12 cellular contexts compared by ENCODE assay signal in the genomic region with DNA sequence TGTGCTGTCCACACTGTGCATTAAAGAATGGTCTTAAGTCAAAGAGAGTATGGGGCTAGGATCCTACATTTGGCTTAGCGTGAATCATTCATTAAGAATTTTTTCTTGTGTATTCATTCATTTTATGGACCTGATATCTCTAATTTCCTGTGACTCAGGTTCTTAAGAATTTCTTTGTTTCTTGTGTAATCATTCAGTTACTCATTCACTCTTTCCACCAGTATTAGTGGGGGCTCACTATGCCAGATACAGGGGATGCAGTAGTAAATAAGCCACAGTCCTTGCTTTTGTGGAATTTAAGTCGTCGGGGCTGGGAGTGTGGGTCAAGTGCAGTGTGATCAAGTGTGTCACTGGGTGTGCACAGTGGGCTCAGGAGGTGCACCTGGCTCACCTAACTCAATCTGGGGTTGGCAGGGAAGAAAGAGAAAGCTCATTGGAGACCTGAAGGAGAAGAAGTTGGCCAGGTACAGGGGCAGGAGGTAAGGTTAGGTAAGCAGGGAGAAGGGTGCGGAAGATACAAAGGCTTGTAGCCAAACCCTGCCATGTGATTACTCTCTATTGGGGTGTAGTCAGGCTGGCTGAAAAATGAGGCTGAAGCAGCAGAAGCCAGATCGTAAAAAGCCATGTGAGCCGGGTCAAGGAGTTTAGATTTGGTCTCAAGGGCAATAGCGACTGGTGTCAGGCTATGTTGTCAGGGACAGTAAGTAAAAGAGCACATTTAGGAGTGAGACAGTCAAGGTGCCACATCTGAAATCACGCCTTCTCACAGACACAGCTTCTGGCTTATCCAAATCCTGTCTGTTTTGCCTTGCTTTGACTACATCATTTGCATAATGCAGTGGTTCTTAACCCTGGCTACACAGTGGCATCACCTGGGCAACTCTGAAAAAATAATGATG.
A peak's percentile ranks its signal among the peaks of the same experiment; 100 is the strongest.
DNase-seq lines count a peak whose midpoint lies in the region; ATAC-seq, FAIRE-seq and TF ChIP-seq lines count a peak whose summit lies in the region.
"Had no signal": no experiment of that assay in that cellular context is flagged by ENCODE, and none has a peak within 500 bp of the region (broad histone marks: within the 10 kb centered on the region; RNA-seq: fewer than 3 reads in every experiment).

No MANE protein-coding gene starts in this region.

- CTCF ChIA-PET in A549 (lab: Yijun Ruan, JAX), result interaction anchor here (0.7 to 1.8 kb wide), 4 partner anchors 9 to 76 kb away, joined by 3 to 7 read pairs (median 4); no protein-coding TSS in a partner anchor

- DNase-seq in A549 (ENCODE audit: low read depth in 1 of 2, low spot score in 1 of 2), result peak; percentile 68 to 95
- DNase-seq in HFF-Myc (ENCODE audit: extremely low read depth, low read depth), result peak; percentile 85
- peak; percentile 81 for DNase-seq in adipocyte (ENCODE audit: low read depth)
- DNase-seq in kidney, result no peak
- DNase-seq in frontal cortex (ENCODE audit: low spot score in 2 of 2), result no peak
- DNase-seq in activated T-cell treated with anti-CD3 and anti-CD28 coated beads, Interleukin-2, amount 50 U/mL, for 1 hour, result no peak
- no peak for DNase-seq in activated T-cell treated with anti-CD3 and anti-CD28 coated beads, Interleukin-2, amount 50 U/mL, for 4 hours
- DNase-seq: CD8-positive, alpha-beta memory T cell; NCI-H2029 treated with DMSO at 0.1 percent for 48 hours had no signal

- H3K4me1 ChIP-seq in A549, result peaks cover 92% of the 10 kb centered on the region
- H3K4me1 ChIP-seq in adipocyte (ENCODE audit: control insufficient read depth, insufficient read depth, low read length), result peaks cover 42% of the 10 kb centered on the region
- peaks cover 4 to 9% of the 10 kb centered on the region in 2 donors for H3K4me1 ChIP-seq in kidney (ENCODE audit: control insufficient read depth in 1 of 2, insufficient read depth in 1 of 2, low read depth in 1 of 2, low read length in 2 of 2)

- no peaks in the 10 kb centered on the region for H3K9me3 Mint-ChIP-seq in activated T-cell treated with anti-CD3 and anti-CD28 coated beads, Interleukin-2, amount 50 U/mL, for 4 hours
- H3K9me3 Mint-ChIP-seq: CD8-positive, alpha-beta memory T cell had no signal

- 5% methylated on average over 8 of the region's 8 CpGs for WGBS in A549 (ENCODE audit: missing lambda C conversion rate)

- peak overlapping the region; percentile 72 for H3K4me2 ChIP-seq in A549

- H3K4me3 ChIP-seq in A549 (no peak overlapping the region), HFF-Myc (replicated peaks; ENCODE audit: low read depth, low read length) (no peak overlapping the region), adipocyte (ENCODE audit: low read length) (peak overlapping the region; percentile 6), kidney (ENCODE audit: low read length in 2 of 2) (no peak overlapping the region)
- H3K4me3 ChIP-seq: ascending aorta had no signal

- H3K36me3 Mint-ChIP-seq in activated T-cell treated with anti-CD3 and anti-CD28 coated beads, Interleukin-2, amount 50 U/mL, for 4 hours (ENCODE audit: insufficient read depth), result no peaks in the 10 kb centered on the region

- TF ChIP-seq CTCF in A549 (IDR thresholded peaks at IDR 0.05) (no peak), HFF-Myc (IDR thresholded peaks at IDR 0.05; ENCODE audit: low read depth, low read length, missing control alignments) (no peak), kidney (IDR thresholded peaks at IDR 0.05; ENCODE audit: borderline replicate concordance, extremely low read depth, insufficient read depth) (no peak)

- no peak for TF ChIP-seq POLR2A in A549 (IDR thresholded peaks at IDR 0.05; ENCODE audit: low read length)

- no peaks in the 10 kb centered on the region for H3K27me3 Mint-ChIP-seq in activated T-cell treated with anti-CD3 and anti-CD28 coated beads, Interleukin-2, amount 50 U/mL, for 4 hours (ENCODE audit: low read depth)
- H3K27me3 Mint-ChIP-seq: CD8-positive, alpha-beta memory T cell had no signal

- H3K4me3 Mint-ChIP-seq in activated T-cell treated with anti-CD3 and anti-CD28 coated beads, Interleukin-2, amount 50 U/mL, for 4 hours, result no peak overlapping the region
- H3K4me3 Mint-ChIP-seq: CD8-positive, alpha-beta memory T cell had no signal

- H3K9me3 ChIP-seq in A549 (no peaks in the 10 kb centered on the region), adipocyte (ENCODE audit: control insufficient read depth, low read length) (no peaks in the 10 kb centered on the region), kidney (ENCODE audit: control insufficient read depth in 1 of 2, low read length in 2 of 2) (no peaks in the 10 kb centered on the region)
- H3K9me3 ChIP-seq: ascending aorta had no signal

- peak; percentile 44 to 50; a peak in 4 of 5 replicates for TF ChIP-seq RAD21 in A549 (conservative IDR thresholded peaks at IDR 0.05 in 1 of 2, IDR thresholded peaks at IDR 0.05 in 1 of 2)

- peak; percentile 97 for FAIRE-seq in A549 (lab: Jason Lieb, UNC)
- FAIRE-seq in kidney (lab: Jason Lieb, UNC), result no peak
- FAIRE-seq in frontal cortex (lab: Jason Lieb, UNC), result no peak

- ATAC-seq in A549 (peak; percentile 79 to 85), HG02981 (IDR thresholded peaks at IDR 0.05; ENCODE audit: unreplicated experiment) (no peak)
- ATAC-seq in activated T-cell treated with anti-CD3 and anti-CD28 coated beads, Interleukin-2, amount 50 U/mL, for 4 hours, result no peak

- H3K36me3 ChIP-seq in adipocyte (ENCODE audit: control insufficient read depth, insufficient read depth, low read length, severe bottlenecking) (no peaks in the 10 kb centered on the region), kidney (ENCODE audit: control insufficient read depth in 1 of 2, insufficient read depth in 2 of 2, low read length in 2 of 2) (peaks cover 0 to 3% of the 10 kb centered on the region in 2 donors)
- H3K36me3 ChIP-seq: ascending aorta had no signal

- no peaks in the 10 kb centered on the region for H3K27me3 ChIP-seq in adipocyte (replicated peaks; ENCODE audit: control insufficient read depth, insufficient read depth, low read length)
- H3K27me3 ChIP-seq: ascending aorta had no signal

- POLR2A ChIA-PET in A549 (lab: Yijun Ruan, JAX), result interaction anchor here (1.0 to 2.0 kb wide), 5 partner anchors 10 to 68 kb away, joined by 3 to 11 read pairs (median 4); a partner anchor contains a TSS

- intact Hi-C loops in kidney (cut with DNase I), result no loop called here

- H3K9ac ChIP-seq in adipocyte (ENCODE audit: low read length) (peak overlapping the region; percentile 26), kidney (ENCODE audit: low read length in 2 of 2) (no peak overlapping the region)

- peak; percentile 88 to 90; a peak in 4 of 5 replicates for TF ChIP-seq EP300 in A549 (IDR thresholded peaks at IDR 0.05)

- H3K27ac ChIP-seq in A549 (peak overlapping the region; percentile 97 to 98), kidney (ENCODE audit: low read depth in 2 of 2, low read length in 2 of 2) (peak overlapping the region; percentile 82 to 85)
- H3K27ac ChIP-seq: ascending aorta, VCaP had no signal

- H3K4me1 Mint-ChIP-seq in activated T-cell treated with anti-CD3 and anti-CD28 coated beads, Interleukin-2, amount 50 U/mL, for 4 hours (ENCODE audit: low read depth), result no peaks in the 10 kb centered on the region
- H3K4me1 Mint-ChIP-seq: CD8-positive, alpha-beta memory T cell had no signal

TF ChIP-seq in A549, 52 proteins besides CTCF, POLR2A, EP300 and RAD21 (continues in another document):
- TF ChIP-seq RARB (CRISPR knock-in tag; IDR thresholded peaks at IDR 0.05) (no peak), FOSL2 (IDR thresholded peaks at IDR 0.05) (peak; percentile 97), FOSL2 (CRISPR knock-in tag; IDR thresholded peaks at IDR 0.05) (peak; percentile 98), MAFK (IDR thresholded peaks at IDR 0.05; ENCODE audit: partially characterized antibody) (no peak), FOXS1 (CRISPR knock-in tag; IDR thresholded peaks at IDR 0.05) (0 out of 2 replicates have a peak, but pooled peaks have one; percentile 2), JUN (IDR thresholded peaks at IDR 0.05) (peak; percentile 83 to 97), BHLHE40 (IDR thresholded peaks at IDR 0.05; ENCODE audit: low read depth, low read length) (no peak), CEBPB (IDR thresholded peaks at IDR 0.05) (peak; percentile 85 to 97), PHF8 (IDR thresholded peaks at IDR 0.05; ENCODE audit: borderline replicate concordance, low read depth) (no peak), NPAS2 (CRISPR knock-in tag; IDR thresholded peaks at IDR 0.05; ENCODE audit: borderline replicate concordance) (no peak)
- TF ChIP-seq, protein P1, sequence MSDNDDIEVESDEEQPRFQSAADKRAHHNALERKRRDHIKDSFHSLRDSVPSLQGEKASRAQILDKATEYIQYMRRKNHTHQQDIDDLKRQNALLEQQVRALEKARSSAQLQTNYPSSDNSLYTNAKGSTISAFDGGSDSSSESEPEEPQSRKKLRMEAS (IDR thresholded peaks at IDR 0.05), result peak; percentile 75
- TF ChIP-seq, protein P2, sequence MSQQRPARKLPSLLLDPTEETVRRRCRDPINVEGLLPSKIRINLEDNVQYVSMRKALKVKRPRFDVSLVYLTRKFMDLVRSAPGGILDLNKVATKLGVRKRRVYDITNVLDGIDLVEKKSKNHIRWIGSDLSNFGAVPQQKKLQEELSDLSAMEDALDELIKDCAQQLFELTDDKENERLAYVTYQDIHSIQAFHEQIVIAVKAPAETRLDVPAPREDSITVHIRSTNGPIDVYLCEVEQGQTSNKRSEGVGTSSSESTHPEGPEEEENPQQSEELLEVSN (IDR thresholded peaks at IDR 0.05; ENCODE audit: borderline replicate concordance, low read depth), result peak; percentile 37; the same call in 1 of the 2 replicates
- TF ChIP-seq, protein P3, sequence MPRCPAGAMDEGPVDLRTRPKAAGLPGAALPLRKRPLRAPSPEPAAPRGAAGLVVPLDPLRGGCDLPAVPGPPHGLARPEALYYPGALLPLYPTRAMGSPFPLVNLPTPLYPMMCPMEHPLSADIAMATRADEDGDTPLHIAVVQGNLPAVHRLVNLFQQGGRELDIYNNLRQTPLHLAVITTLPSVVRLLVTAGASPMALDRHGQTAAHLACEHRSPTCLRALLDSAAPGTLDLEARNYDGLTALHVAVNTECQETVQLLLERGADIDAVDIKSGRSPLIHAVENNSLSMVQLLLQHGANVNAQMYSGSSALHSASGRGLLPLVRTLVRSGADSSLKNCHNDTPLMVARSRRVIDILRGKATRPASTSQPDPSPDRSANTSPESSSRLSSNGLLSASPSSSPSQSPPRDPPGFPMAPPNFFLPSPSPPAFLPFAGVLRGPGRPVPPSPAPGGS (IDR thresholded peaks at IDR 0.05), result peak; percentile 90; the same call in 2 of the 3 replicates
- TF ChIP-seq, protein P4, sequence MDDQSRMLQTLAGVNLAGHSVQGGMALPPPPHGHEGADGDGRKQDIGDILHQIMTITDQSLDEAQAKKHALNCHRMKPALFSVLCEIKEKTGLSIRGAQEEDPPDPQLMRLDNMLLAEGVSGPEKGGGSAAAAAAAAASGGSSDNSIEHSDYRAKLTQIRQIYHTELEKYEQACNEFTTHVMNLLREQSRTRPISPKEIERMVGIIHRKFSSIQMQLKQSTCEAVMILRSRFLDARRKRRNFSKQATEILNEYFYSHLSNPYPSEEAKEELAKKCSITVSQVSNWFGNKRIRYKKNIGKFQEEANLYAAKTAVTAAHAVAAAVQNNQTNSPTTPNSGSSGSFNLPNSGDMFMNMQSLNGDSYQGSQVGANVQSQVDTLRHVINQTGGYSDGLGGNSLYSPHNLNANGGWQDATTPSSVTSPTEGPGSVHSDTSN (IDR thresholded peaks at IDR 0.05), result peak; percentile 36; the same call in 1 of the 2 replicates

Comparison
In these comparisons a context has a peak if more than half of its experiments do, and no peak if none do; other contexts are left out.
1. ATAC-seq: peak in A549 (2 of 2); none in activated T-cell treated with anti-CD3 and anti-CD28 coated beads, Interleukin-2, amount 50 U/mL, for 4 hours (0 of 2) and HG02981 (single experiment).
2. DNase-seq: peak in A549 (2 of 2), HFF-Myc (single experiment) and adipocyte (single experiment); none in kidney (single experiment), frontal cortex (0 of 2), activated T-cell treated with anti-CD3 and anti-CD28 coated beads, Interleukin-2, amount 50 U/mL, for 1 hour (single experiment) and activated T-cell treated with anti-CD3 and anti-CD28 coated beads, Interleukin-2, amount 50 U/mL, for 4 hours (single experiment).